In genomic region chr9:112401175-112401815, GRCh38 we compare ENCODE assay signal across 21 cellular contexts.
"Had no signal": no experiment of that assay in that cellular context is flagged by ENCODE, and none has a peak within 500 bp of the region (broad histone marks: within the 10 kb centered on the region; RNA-seq: fewer than 3 reads in every experiment).

No MANE protein-coding gene starts in this region.

- H3K27ac Mint-ChIP-seq: activated CD4-positive, alpha-beta T cell treated with anti-CD3 and anti-CD28 coated beads, Interleukin-2, amount 10 ng/mL, durations not matched to agents 24 days and 14 days; activated CD8-positive, alpha-beta memory T cell treated with anti-CD3 and anti-CD28 coated beads, Interleukin-2, amount 10 ng/mL, durations not matched to agents 7 days and 5 days; activated naive CD4-positive, alpha-beta T cell treated with anti-CD3 and anti-CD28 coated beads, Interleukin-2, amount 50 U/mL, for 24 hours; activated T-cell treated with anti-CD3 and anti-CD28 coated beads, Interleukin-2, amount 50 U/mL, for 24 hours; activated T-helper 1 cell treated with anti-CD3 and anti-CD28 coated beads, Interleukin-12 subunit alpha, Interleukin-12 subunit beta, Interleukin-2, Interleukin-4 antibody, amounts not matched to agents 30 ng/mL and 10 ng/mL and 1 ng/mL, durations not matched to agents 14 hours and 24 hours and 36 hours; T-helper 1 cell treated with Interleukin-12 subunit alpha and Interleukin-12 subunit beta and Interleukin-4 antibody, amounts not matched to agents 30 μg/mL and 1 μg/mL, for 36 hours had no signal

- H3K27me3 ChIP-seq: body of pancreas had no signal

- H3K4me1 ChIP-seq: body of pancreas had no signal

- H3K27me3 Mint-ChIP-seq: activated CD4-positive, alpha-beta T cell treated with anti-CD3 and anti-CD28 coated beads, Interleukin-2, amount 10 ng/mL, durations not matched to agents 24 days and 14 days; activated CD8-positive, alpha-beta memory T cell treated with anti-CD3 and anti-CD28 coated beads, Interleukin-2, amount 10 ng/mL, durations not matched to agents 7 days and 5 days; activated naive CD4-positive, alpha-beta T cell treated with anti-CD3 and anti-CD28 coated beads, Interleukin-2, amount 50 U/mL, for 24 hours; activated T-cell treated with anti-CD3 and anti-CD28 coated beads, Interleukin-2, amount 50 U/mL, for 24 hours had no signal

- H3K9me3 ChIP-seq: body of pancreas had no signal

- H3K4me3 ChIP-seq: body of pancreas had no signal

- DNase-seq: activated CD4-positive, alpha-beta T cell treated with anti-CD3 and anti-CD28 coated beads, Interleukin-2, amount 10 ng/mL, durations not matched to agents 24 days and 14 days; activated CD4-positive, alpha-beta T cell treated with anti-CD3 and anti-CD28 coated beads, Interleukin-2, amount 50 U/mL, for 48 hours; activated CD4-positive, CD25-positive, alpha-beta regulatory T cell treated with anti-CD3 and anti-CD28 coated beads, Interleukin-2, amount 50 U/mL, for 72 hours; activated CD8-positive, alpha-beta memory T cell treated with anti-CD3 and anti-CD28 coated beads, Interleukin-2, amount 10 ng/mL, durations not matched to agents 7 days and 5 days; activated effector memory CD4-positive, alpha-beta T cell treated with Interleukin-2 at 50 U/mL for 16 hours; activated naive CD4-positive, alpha-beta T cell; activated T-cell treated with anti-CD3 and anti-CD28 coated beads, Interleukin-2, amount 50 U/mL, for 24 hours; aorta; body of pancreas; central memory CD4-positive, alpha-beta T cell; Karpas-422; NCI-H1694 treated with DMSO at 0.1 percent for 48 hours; NCI-H2171; NCI-H2227 treated with DMSO at 0.1 percent for 48 hours; NCI-H446 treated with DMSO at 0.1 percent for 48 hours; NCI-H524 treated with DMSO at 0.1 percent for 48 hours; PC-3; SHP77 treated with DMSO at 0.1 percent for 48 hours had no signal

- H3K4me3 Mint-ChIP-seq: activated CD4-positive, alpha-beta T cell treated with anti-CD3 and anti-CD28 coated beads, Interleukin-2, amount 10 ng/mL, durations not matched to agents 24 days and 14 days; activated CD8-positive, alpha-beta memory T cell treated with anti-CD3 and anti-CD28 coated beads, Interleukin-2, amount 10 ng/mL, durations not matched to agents 7 days and 5 days; activated naive CD4-positive, alpha-beta T cell treated with anti-CD3 and anti-CD28 coated beads, Interleukin-2, amount 50 U/mL, for 24 hours; activated T-cell treated with anti-CD3 and anti-CD28 coated beads, Interleukin-2, amount 50 U/mL, for 24 hours; activated T-helper 1 cell treated with anti-CD3 and anti-CD28 coated beads, Interleukin-12 subunit alpha, Interleukin-12 subunit beta, Interleukin-2, Interleukin-4 antibody, amounts not matched to agents 30 ng/mL and 10 ng/mL and 1 ng/mL, durations not matched to agents 14 hours and 24 hours and 36 hours; T-helper 1 cell treated with Interleukin-12 subunit alpha and Interleukin-12 subunit beta and Interleukin-4 antibody, amounts not matched to agents 30 μg/mL and 1 μg/mL, for 36 hours had no signal

- H3K27ac ChIP-seq: body of pancreas had no signal

- H3K4me1 Mint-ChIP-seq: activated CD4-positive, alpha-beta T cell treated with anti-CD3 and anti-CD28 coated beads, Interleukin-2, amount 10 ng/mL, durations not matched to agents 24 days and 14 days; activated CD8-positive, alpha-beta memory T cell treated with anti-CD3 and anti-CD28 coated beads, Interleukin-2, amount 10 ng/mL, durations not matched to agents 7 days and 5 days; activated naive CD4-positive, alpha-beta T cell treated with anti-CD3 and anti-CD28 coated beads, Interleukin-2, amount 50 U/mL, for 24 hours had no signal
